8 cellular contexts compared by ENCODE assay signal in the genomic region with DNA sequence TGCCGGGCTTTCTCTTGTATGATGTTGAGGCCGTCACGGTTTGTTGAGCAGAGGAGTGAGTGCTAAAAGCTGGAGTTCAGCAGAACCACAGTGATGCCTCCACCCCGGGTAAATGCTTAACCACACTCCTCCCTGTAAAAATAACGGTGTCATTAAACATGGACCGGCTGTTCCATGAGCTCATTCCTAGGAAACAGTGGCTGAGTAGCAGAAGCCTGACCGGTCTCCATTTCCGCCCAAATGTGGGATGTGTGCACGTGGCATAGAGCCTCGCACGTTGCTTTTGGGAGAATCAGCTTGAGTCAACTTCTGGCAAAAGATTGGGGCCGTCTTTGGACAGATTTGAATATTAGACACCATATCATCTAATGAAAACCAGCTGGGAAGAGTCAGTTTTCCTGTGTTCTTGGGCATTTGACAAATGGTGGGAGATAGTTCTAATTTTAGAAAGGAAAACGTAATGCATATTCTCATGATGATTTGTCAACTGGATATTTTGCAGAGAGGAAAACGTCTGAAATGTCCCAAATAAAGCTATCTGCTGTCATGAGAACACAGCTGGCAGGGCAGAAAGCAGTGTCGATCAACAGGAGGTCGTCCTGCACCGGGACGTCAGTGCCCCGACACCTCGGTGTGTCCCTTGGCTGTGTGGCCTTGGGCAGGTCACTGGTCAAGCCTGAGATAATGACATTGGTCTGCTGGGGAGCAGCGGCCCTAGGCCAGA. TPM values are rescaled to one million over a fixed set of nuclear protein-coding genes. Genes with fewer than 3 reads are reported as not detected.
DNase-seq lines count a peak whose midpoint lies in the region; ATAC-seq and TF ChIP-seq lines count a peak whose summit lies in the region.

No MANE protein-coding gene starts in this region.

- no peaks in the 10 kb centered on the region for H3K79me2 ChIP-seq in ACC112 (ENCODE audit: control insufficient read depth, insufficient read depth, low read length, unreplicated experiment)

- no peak overlapping the region for H3K4me3 Mint-ChIP-seq in Calu3 (ENCODE audit: low read depth, unreplicated experiment)

- H3K4me1 ChIP-seq in ACC112 (ENCODE audit: control insufficient read depth, insufficient read depth, low read length, unreplicated experiment): peaks cover 38% of the 10 kb centered on the region
- H3K4me1 ChIP-seq in lung (ENCODE audit: control insufficient read depth in 2 of 2, insufficient read depth in 2 of 2, low read length in 2 of 2): peaks cover 8 to 11% of the 10 kb centered on the region in 2 donors

- no peak for TF ChIP-seq CTCF in lung (IDR thresholded peaks at IDR 0.05; ENCODE audit: control extremely low read depth, extremely low read depth)
- no peak for TF ChIP-seq CTCF in Calu3 (IDR thresholded peaks at IDR 0.05; ENCODE audit: unreplicated experiment)

- H3K27me3 ChIP-seq in ACC112 (ENCODE audit: insufficient read depth, low read length) (no peaks in the 10 kb centered on the region), lung (ENCODE audit: control insufficient read depth, insufficient read depth) (no peaks in the 10 kb centered on the region)

- peaks cover 10% of the 10 kb centered on the region for H3K36me3 Mint-ChIP-seq in Calu3 (ENCODE audit: insufficient read depth, unreplicated experiment)

- H3K27me3 Mint-ChIP-seq in Calu3 (ENCODE audit: unreplicated experiment): peaks cover 55% of the 10 kb centered on the region

- H3K9me3 ChIP-seq in lung (ENCODE audit: control insufficient read depth in 2 of 2, insufficient read depth in 1 of 2, low read length in 1 of 2): no peaks in the 10 kb centered on the region

- ATAC-seq in GM19467 (IDR thresholded peaks at IDR 0.05; ENCODE audit: unreplicated experiment) (peak; percentile 53), lung (ENCODE audit: insufficient read depth, low FRiP score) (peak; percentile 16), GM19328 (IDR thresholded peaks at IDR 0.05; ENCODE audit: unreplicated experiment) (no peak)

- no peaks in the 10 kb centered on the region for H3K9me3 Mint-ChIP-seq in Calu3 (ENCODE audit: low read depth, unreplicated experiment)

- CTCF ChIA-PET in Calu3 (lab: Charles Lee): interaction anchor here (0.6 to 1.4 kb wide), 2 partner anchors 57 to 75 kb away, joined by 5 to 7 read pairs; no protein-coding TSS in a partner anchor

- H3K27ac ChIP-seq in ACC112 (ENCODE audit: low read depth, low read length) (peak overlapping the region; percentile 86), lung (ENCODE audit: low read depth in 1 of 2, low read length in 1 of 2) (peak overlapping the region; percentile 36 to 57)

- BruUV-seq in Calu3 (replicated peaks; lab: Mats Ljungman, UMichigan): no TSS peak

- peak overlapping the region; percentile 76 for H2AFZ ChIP-seq in ACC112 (ENCODE audit: low read length, unreplicated experiment)

- DNase-seq in NCI-H1105 (lab: John Stamatoyannopoulos, UW): peak; percentile 85
- peak; percentile 84 for DNase-seq in astrocyte of the hippocampus (ENCODE audit: low read depth, low spot score)
- peak; percentile 69 for DNase-seq in lung (ENCODE audit: low spot score)
- no peak for DNase-seq in islet precursor cell
- no peak for DNase-seq in Calu3

- H3K27ac Mint-ChIP-seq in Calu3 (ENCODE audit: unreplicated experiment): no peak overlapping the region

- H3K36me3 ChIP-seq in ACC112 (ENCODE audit: insufficient read depth, low read length) (no peaks in the 10 kb centered on the region), lung (ENCODE audit: control insufficient read depth in 2 of 2, insufficient read depth in 2 of 2, low read length in 2 of 2) (no peaks in the 10 kb centered on the region)

- peaks cover 22% of the 10 kb centered on the region for H3K4me1 Mint-ChIP-seq in Calu3 (ENCODE audit: low read depth, unreplicated experiment)

- H3K4me3 ChIP-seq in ACC112 (ENCODE audit: low read depth, low read length) (peak overlapping the region; percentile 52), lung (no peak overlapping the region)

- intact Hi-C loops in Calu3 (cut with micrococcal nuclease; ENCODE audit: unreplicated experiment): no loop called here

- 63 to 74% methylated on average over 21 of the region's 21 CpGs for WGBS in lung, 2 donors

RNA-seq across cellular contexts. Expression of gene LRRFIP1, which starts 42.4 kb away (rescaled TPM):
- 100 to 1,000 TPM; 107 to 194 TPM for total RNA-seq in lung
- 10 to 100 TPM; 79.7 to 81.1 TPM for polyA plus RNA-seq in lung
- 152 and 161 TPM in 2 replicates for total RNA-seq in Calu3 (2022)

Comparison
In these comparisons a context has a peak if more than half of its experiments do, and no peak if none do; other contexts are left out.
1. DNase-seq: peak in NCI-H1105 (single experiment), astrocyte of the hippocampus (single experiment) and lung (single experiment); none in islet precursor cell (single experiment) and Calu3 (single experiment).